Comparison of ENCODE assay signal across 8 cellular contexts in the genomic region with DNA sequence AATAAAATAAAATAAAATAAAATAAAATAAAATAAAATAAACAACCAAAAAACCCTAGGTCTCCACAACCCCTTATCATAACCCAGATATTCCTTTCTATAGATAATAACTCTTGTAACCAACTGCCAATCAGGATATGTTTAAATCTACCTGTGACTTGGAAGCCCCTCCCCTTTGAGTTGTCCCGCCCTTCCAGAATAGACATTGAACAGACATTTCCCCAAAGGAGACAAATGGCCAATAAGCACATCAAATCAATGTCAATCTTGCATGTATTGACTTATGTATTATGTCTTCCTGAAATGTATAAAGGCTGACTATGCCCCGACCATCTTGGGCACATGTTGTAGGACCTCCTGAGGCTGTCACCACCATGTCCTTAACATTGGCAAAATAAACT. TPM values are rescaled to one million over a fixed set of nuclear protein-coding genes. Genes with fewer than 3 reads are reported as not detected.
DNase-seq lines count a peak whose midpoint lies in the region; ATAC-seq and TF ChIP-seq lines count a peak whose summit lies in the region.

No MANE protein-coding gene starts in this region.

- TF ChIP-seq POLR2A in GM18505 (IDR thresholded peaks at IDR 0.05; ENCODE audit: borderline replicate concordance, extremely low read depth, insufficient read depth, insufficient read length) = no peak

- DNase-seq in activated T-cell treated with anti-CD3 and anti-CD28 coated beads, Interleukin-2, amount 50 U/mL, for 72 hours = no peak
- DNase-seq in activated T-cell treated with anti-CD3 and anti-CD28 coated beads, Interleukin-2, amount 50 U/mL, for 1 hour = no peak
- peak in 1 of 2 donors; percentile 37 for DNase-seq in foreskin keratinocyte
- DNase-seq in smooth muscle cell (lab: John Stamatoyannopoulos, UW; ENCODE audit: unreplicated experiment) = no peak
- no peak for DNase-seq in middle frontal gyrus (ENCODE audit: extremely low spot score, low spot score)
- DNase-seq in GM20000 (ENCODE audit: low spot score) = no peak

- H2AFZ ChIP-seq in SU-DHL-6 (ENCODE audit: low read depth, low read length, severe bottlenecking) = no peak overlapping the region
- peak overlapping the region; percentile 75 for H2AFZ ChIP-seq in smooth muscle cell (ENCODE audit: low read depth)

- no peak for ATAC-seq in activated T-cell treated with anti-CD3 and anti-CD28 coated beads, Interleukin-2, amount 50 U/mL, for 72 hours (replicated peaks in 1 of 2)
- no peak for ATAC-seq in foreskin keratinocyte
- ATAC-seq in GM18505 (IDR thresholded peaks at IDR 0.05; ENCODE audit: unreplicated experiment) = no peak

- no peaks in the 10 kb centered on the region for H3K36me3 ChIP-seq in SU-DHL-6 (ENCODE audit: low read length)
- H3K36me3 ChIP-seq in smooth muscle cell (ENCODE audit: low read depth) = no peaks in the 10 kb centered on the region

- H3K27me3 ChIP-seq in SU-DHL-6 (ENCODE audit: low read length) (no peaks in the 10 kb centered on the region), foreskin keratinocyte (no peaks in the 10 kb centered on the region), smooth muscle cell (ENCODE audit: low read depth) (no peaks in the 10 kb centered on the region)

- H3K9me3 ChIP-seq in SU-DHL-6 (ENCODE audit: insufficient read depth, low read length) (no peaks in the 10 kb centered on the region), smooth muscle cell (replicated peaks; ENCODE audit: low read depth) (no peaks in the 10 kb centered on the region)

- peak overlapping the region; percentile 91 for H3K4me2 ChIP-seq in SU-DHL-6 (ENCODE audit: low read depth, low read length, poor library complexity, severe bottlenecking)
- H3K4me2 ChIP-seq in smooth muscle cell = peak overlapping the region; percentile 98

- peaks cover 0 to 4% of the 10 kb centered on the region in 2 donors for H3K36me3 Mint-ChIP-seq in activated T-cell treated with anti-CD3 and anti-CD28 coated beads, Interleukin-2, amount 50 U/mL, for 72 hours (ENCODE audit: insufficient read depth in 2 of 2)

- H3K27ac ChIP-seq in SU-DHL-6 (ENCODE audit: low read depth, low read length) (no peak overlapping the region), foreskin keratinocyte (peak overlapping the region; percentile 62), smooth muscle cell (ENCODE audit: low read depth) (peak overlapping the region; percentile 79)

- H3K4me3 Mint-ChIP-seq in activated T-cell treated with anti-CD3 and anti-CD28 coated beads, Interleukin-2, amount 50 U/mL, for 72 hours = peak overlapping the region; percentile 90 to 100

- H3F3A ChIP-seq in SU-DHL-6 (ENCODE audit: insufficient read depth) (no peaks in the 10 kb centered on the region; the same call in 1 of the 2 replicates), smooth muscle cell (ENCODE audit: low read depth) (peaks cover 21% of the 10 kb centered on the region)

- no peaks in the 10 kb centered on the region for H3K9me3 Mint-ChIP-seq in activated T-cell treated with anti-CD3 and anti-CD28 coated beads, Interleukin-2, amount 50 U/mL, for 72 hours

- peak overlapping the region; percentile 94 for H3K27ac Mint-ChIP-seq in activated T-cell treated with anti-CD3 and anti-CD28 coated beads, Interleukin-2, amount 50 U/mL, for 72 hours

- H3K4me3 ChIP-seq in SU-DHL-6 (ENCODE audit: insufficient read depth, low read length, poor library complexity, severe bottlenecking) (peak overlapping the region; percentile 82), smooth muscle cell (peak overlapping the region; percentile 71)

- H3K9ac ChIP-seq in SU-DHL-6 (ENCODE audit: low read length) = peak overlapping the region; percentile 79
- peak overlapping the region; percentile 71 for H3K9ac ChIP-seq in smooth muscle cell (ENCODE audit: low read depth)

- H3K4me1 Mint-ChIP-seq in activated T-cell treated with anti-CD3 and anti-CD28 coated beads, Interleukin-2, amount 50 U/mL, for 72 hours (ENCODE audit: low read depth) = peaks cover 31% of the 10 kb centered on the region

- TF ChIP-seq CTCF in SU-DHL-6 (IDR thresholded peaks at IDR 0.05; ENCODE audit: insufficient read depth, low read length, poor library complexity, severe bottlenecking) (no peak), foreskin keratinocyte (conservative IDR thresholded peaks at IDR 0.05) (no peak), smooth muscle cell (IDR thresholded peaks at IDR 0.05; ENCODE audit: borderline replicate concordance, insufficient read depth, poor library complexity, severe bottlenecking) (no peak), GM20000 (IDR thresholded peaks at IDR 0.05; ENCODE audit: extremely low read depth, missing control alignments) (no peak)

- 79% methylated on average over 2 of the region's 2 CpGs for WGBS in smooth muscle cell (ENCODE audit: low lambda C conversion rate)

- H3K79me2 ChIP-seq in SU-DHL-6 (ENCODE audit: insufficient read depth, low read length) (peaks cover 5% of the 10 kb centered on the region; the same call in 1 of the 2 replicates), smooth muscle cell (ENCODE audit: low read depth) (peaks cover 24% of the 10 kb centered on the region)

- no peaks in the 10 kb centered on the region for H3K9me2 ChIP-seq in SU-DHL-6 (replicated peaks; ENCODE audit: insufficient read depth, low read length)

- H3K27me3 Mint-ChIP-seq in activated T-cell treated with anti-CD3 and anti-CD28 coated beads, Interleukin-2, amount 50 U/mL, for 72 hours (ENCODE audit: low read depth) = no peaks in the 10 kb centered on the region

- H4K20me1 ChIP-seq in SU-DHL-6 (ENCODE audit: low read depth, low read length) = no peaks in the 10 kb centered on the region
- H4K20me1 ChIP-seq in smooth muscle cell (ENCODE audit: low read depth) = peaks cover 25% of the 10 kb centered on the region

- no peaks in the 10 kb centered on the region for H3K4me1 ChIP-seq in foreskin keratinocyte
- peaks cover 8% of the 10 kb centered on the region for H3K4me1 ChIP-seq in smooth muscle cell (ENCODE audit: low read depth)

RNA-seq across cellular contexts. Expression of gene MAPK7, which starts 1.5 kb away (rescaled TPM):
- 10 to 100 TPM; 13.6 to 16.7 TPM for total RNA-seq in activated T-cell treated with anti-CD3 and anti-CD28 coated beads, Interleukin-2, amount 50 U/mL, for 72 hours
- total RNA-seq in foreskin keratinocyte (12.3 and 13.5 TPM in 2 replicates), smooth muscle cell (9.1 and 14.7 TPM in 2 replicates)
- polyA plus RNA-seq in foreskin keratinocyte (11.8 TPM in 2 replicates), smooth muscle cell (34.5 and 36.3 TPM in 2 replicates)

RNA-seq across cellular contexts. Expression of gene MFAP4, which starts 10.2 kb away (rescaled TPM):
- under 1 TPM; 0.44 to 0.82 TPM for total RNA-seq in activated T-cell treated with anti-CD3 and anti-CD28 coated beads, Interleukin-2, amount 50 U/mL, for 72 hours
- total RNA-seq in foreskin keratinocyte = not detected in 2 replicates
- not detected in 2 replicates for polyA plus RNA-seq in foreskin keratinocyte
- total RNA-seq in smooth muscle cell = 580 and 618 TPM in 2 replicates
- polyA plus RNA-seq in smooth muscle cell = 960 and 1,738 TPM in 2 replicates

RNA-seq across cellular contexts. Expression of gene B9D1, which starts 14.3 kb away (rescaled TPM):
- 1 to 10 TPM; 2.4 to 4.3 TPM for total RNA-seq in activated T-cell treated with anti-CD3 and anti-CD28 coated beads, Interleukin-2, amount 50 U/mL, for 72 hours
- total RNA-seq in foreskin keratinocyte = 32.6 and 34.7 TPM in 2 replicates
- 46.6 and 52.2 TPM in 2 replicates for polyA plus RNA-seq in foreskin keratinocyte
- total RNA-seq in smooth muscle cell = 21.6 and 21.9 TPM in 2 replicates
- 30.0 and 45.5 TPM in 2 replicates for polyA plus RNA-seq in smooth muscle cell

RNA-seq across cellular contexts. Expression of gene RNF112, which starts 34.2 kb away (rescaled TPM):
- 1 to 10 TPM in 1 of 2 donors, under 1 TPM in 1; 0.84 to 1.6 TPM for total RNA-seq in activated T-cell treated with anti-CD3 and anti-CD28 coated beads, Interleukin-2, amount 50 U/mL, for 72 hours
- total RNA-seq in foreskin keratinocyte = 0.07 and 0.14 TPM in 2 replicates
- 0.04 and 0.07 TPM in 2 replicates for polyA plus RNA-seq in foreskin keratinocyte
- 4.6 and 7.4 TPM in 2 replicates for total RNA-seq in smooth muscle cell
- polyA plus RNA-seq in smooth muscle cell = 3.5 and 7.2 TPM in 2 replicates

Comparison
In these comparisons a context has a peak if more than half of its experiments do, and no peak if none do; other contexts are left out.
1. RNA of gene MFAP4, which starts 10.2 kb away (total RNA-seq): 580 to 618 TPM in smooth muscle cell; 0.44 to 0.82 TPM in activated T-cell treated with anti-CD3 and anti-CD28 coated beads, Interleukin-2, amount 50 U/mL, for 72 hours and not detected in foreskin keratinocyte; every median in the first group is over 100 times any median in the second.